ENCODE assay signal across 17 cellular contexts in the genomic region with DNA sequence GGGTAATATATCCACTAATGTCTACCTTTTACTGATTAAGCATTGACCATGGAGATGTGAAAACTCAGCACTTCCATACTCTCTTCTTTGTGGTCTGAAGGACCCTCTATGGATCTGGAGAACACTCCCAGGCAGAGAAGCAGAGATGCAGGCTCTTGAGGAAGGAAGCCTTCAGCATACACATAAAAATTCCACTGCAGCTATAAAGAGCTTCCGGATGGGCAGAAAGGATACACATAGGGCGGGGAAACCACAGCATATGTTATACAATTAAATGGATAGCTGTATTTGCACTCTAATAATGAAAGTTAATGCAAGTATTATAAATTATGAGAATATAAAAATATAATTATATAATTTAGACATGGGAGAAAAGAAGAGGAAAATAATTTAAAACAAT.
"Had no signal": no experiment of that assay in that cellular context is flagged by ENCODE, and none has a peak within 500 bp of the region (broad histone marks: within the 10 kb centered on the region; RNA-seq: fewer than 3 reads in every experiment).

No MANE protein-coding gene starts in this region.

- DNase-seq: IMR-90, Kasumi-1, KG1, NCI-H1092, NCI-H1105 treated with DMSO at 0.1 percent for 48 hours, NCI-H1417 treated with DMSO at 0.1 percent for 48 hours, NCI-H146, NCI-H1694 treated with DMSO at 0.1 percent for 48 hours, NCI-H1930, NCI-H2081, NCI-H2107, NCI-H2227 treated with DMSO at 0.1 percent for 48 hours, NCI-H524, NCI-H526 treated with DMSO at 0.1 percent for 48 hours, NCI-H774, SHP77 had no signal

- H3K27ac ChIP-seq: RWPE1 had no signal
